In genomic region chr5:111071413-111071812, GRCh38 we compare ENCODE assay signal across 11 cellular contexts. TPM values are rescaled to one million over a fixed set of nuclear protein-coding genes. Genes with fewer than 3 reads are reported as not detected.
DNase-seq lines count a peak whose midpoint lies in the region; ATAC-seq, FAIRE-seq and TF ChIP-seq lines count a peak whose summit lies in the region.
"Had no signal": no experiment of that assay in that cellular context is flagged by ENCODE, and none has a peak within 500 bp of the region (broad histone marks: within the 10 kb centered on the region; RNA-seq: fewer than 3 reads in every experiment).

Gene TSLP (plus strand): TSS chr5:111071713. CDS start chr5:111071891, 178 bp downstream.

- H3K27ac ChIP-seq in keratinocyte (ENCODE audit: control insufficient read depth, insufficient read depth, low read length): no peak within 1 kb of the TSS
- H3K27ac ChIP-seq in stomach smooth muscle (ENCODE audit: low read length): no peak within 1 kb of the TSS
- no peak within 1 kb of the TSS for H3K27ac ChIP-seq in ovary

- H3K9me1 ChIP-seq in keratinocyte (ENCODE audit: control insufficient read depth, extremely low read depth, insufficient read depth, low read length): no peaks in the 10 kb centered on the region

- no peak for DNase-seq in activated naive CD4-positive, alpha-beta T cell treated with anti-CD3 and anti-CD28 coated beads, Interleukin-2, amount 50 U/mL, for 72 hours (ENCODE audit: low spot score in 2 of 2)
- DNase-seq in adipocyte (ENCODE audit: low read depth) (no peak), keratinocyte (ENCODE audit: low read depth, low spot score) (no peak), ovary (no peak), mesenteric fat pad (ENCODE audit: low spot score) (no peak)
- DNase-seq: NCI-H1105 treated with DMSO at 0.1 percent for 48 hours, spleen had no signal

- H3K4me1 ChIP-seq in adipocyte (ENCODE audit: control insufficient read depth, insufficient read depth, low read length): peaks cover 37% of the 10 kb centered on the region
- peaks cover 24% of the 10 kb centered on the region for H3K4me1 ChIP-seq in keratinocyte (ENCODE audit: control insufficient read depth, extremely low read depth, insufficient read depth, low read length)
- H3K4me1 ChIP-seq in stomach smooth muscle (ENCODE audit: control insufficient read depth, insufficient read depth, low read length): peaks cover 7% of the 10 kb centered on the region
- peaks cover 3% of the 10 kb centered on the region for H3K4me1 ChIP-seq in ovary (ENCODE audit: insufficient read depth)

- no peak within 1 kb of the TSS for H2AFZ ChIP-seq in keratinocyte (ENCODE audit: control insufficient read depth, low read length)

- H3K9ac ChIP-seq in adipocyte (ENCODE audit: low read length) (no peak within 1 kb of the TSS), keratinocyte (ENCODE audit: control insufficient read depth, extremely low read depth, insufficient read depth, low read length) (no peak within 1 kb of the TSS), stomach smooth muscle (ENCODE audit: low read length in 2 of 2) (peak within 1 kb of the TSS; percentile 56 to 86)

- no peaks in the 10 kb centered on the region for H3K9me3 Mint-ChIP-seq in activated naive CD4-positive, alpha-beta T cell treated with anti-CD3 and anti-CD28 coated beads, Interleukin-2, amount 50 U/mL, for 24 hours
- no peaks in the 10 kb centered on the region for H3K9me3 Mint-ChIP-seq in activated naive CD4-positive, alpha-beta T cell treated with anti-CD3 and anti-CD28 coated beads, Interleukin-2, amount 50 U/mL, for 72 hours

- no peak for TF ChIP-seq CTCF in keratinocyte (optimal IDR thresholded peaks at IDR 0.05 in 1 of 3, IDR thresholded peaks at IDR 0.05 in 1 of 3, conservative IDR thresholded peaks at IDR 0.05 in 1 of 3; ENCODE audit: extremely low read depth in 1 of 3, insufficient read depth in 2 of 3, low read length in 3 of 3)
- TF ChIP-seq CTCF in ovary (IDR thresholded peaks at IDR 0.05): no peak

- H3K4me1 Mint-ChIP-seq in activated naive CD4-positive, alpha-beta T cell treated with anti-CD3 and anti-CD28 coated beads, Interleukin-2, amount 50 U/mL, for 24 hours: peaks cover 40% of the 10 kb centered on the region

- no peak for TF ChIP-seq POLR2A in ovary (IDR thresholded peaks at IDR 0.05)

- no peak within 1 kb of the TSS for H3K27ac Mint-ChIP-seq in activated naive CD4-positive, alpha-beta T cell treated with anti-CD3 and anti-CD28 coated beads, Interleukin-2, amount 50 U/mL, for 24 hours
- H3K27ac Mint-ChIP-seq in activated naive CD4-positive, alpha-beta T cell treated with anti-CD3 and anti-CD28 coated beads, Interleukin-2, amount 50 U/mL, for 72 hours: no peak within 1 kb of the TSS

- WGBS in ovary, 3 donors: 87 to 89% (median 87%) methylated on average over 4 of the region's 4 CpGs

- no peak for TF ChIP-seq EP300 in ovary (IDR thresholded peaks at IDR 0.05)

- H3K79me2 ChIP-seq in keratinocyte (ENCODE audit: control insufficient read depth, insufficient read depth, low read length): no peaks in the 10 kb centered on the region

- H3K27me3 Mint-ChIP-seq in activated naive CD4-positive, alpha-beta T cell treated with anti-CD3 and anti-CD28 coated beads, Interleukin-2, amount 50 U/mL, for 24 hours: peaks cover 69% of the 10 kb centered on the region

- no peaks in the 10 kb centered on the region for H3K9me3 ChIP-seq in adipocyte (ENCODE audit: control insufficient read depth, low read length)
- H3K9me3 ChIP-seq in keratinocyte (ENCODE audit: control insufficient read depth, low read depth, low read length): no peaks in the 10 kb centered on the region
- no peaks in the 10 kb centered on the region for H3K9me3 ChIP-seq in stomach smooth muscle (ENCODE audit: control insufficient read depth in 2 of 2, low read length in 2 of 2)
- no peaks in the 10 kb centered on the region for H3K9me3 ChIP-seq in ovary
- H3K9me3 ChIP-seq: spleen had no signal

- FAIRE-seq in keratinocyte (lab: Jason Lieb, UNC): no peak

- H3K36me3 ChIP-seq in adipocyte (ENCODE audit: control insufficient read depth, insufficient read depth, low read length, severe bottlenecking) (no peaks in the 10 kb centered on the region), keratinocyte (ENCODE audit: control insufficient read depth in 2 of 2, extremely low read depth in 1 of 2, insufficient read depth in 2 of 2, low read length in 2 of 2) (no peaks in the 10 kb centered on the region), stomach smooth muscle (ENCODE audit: control insufficient read depth in 2 of 2, insufficient read depth in 2 of 2, low read length in 2 of 2) (peaks cover 0 to 2% of the 10 kb centered on the region in 2 donors), ovary (no peaks in the 10 kb centered on the region)
- H3K36me3 ChIP-seq: spleen had no signal

- H4K20me1 ChIP-seq in keratinocyte (ENCODE audit: control insufficient read depth, extremely low read depth, insufficient read depth, low read length): no peaks in the 10 kb centered on the region

- ATAC-seq in activated naive CD4-positive, alpha-beta T cell treated with anti-CD3 and anti-CD28 coated beads, Interleukin-2, amount 50 U/mL, for 72 hours: no peak
- no peak for ATAC-seq in HG03108 (IDR thresholded peaks at IDR 0.05; ENCODE audit: unreplicated experiment)

- H3K4me3 ChIP-seq in adipocyte (ENCODE audit: low read length): peak within 1 kb of the TSS; percentile 91
- no peak within 1 kb of the TSS for H3K4me3 ChIP-seq in keratinocyte (ENCODE audit: control insufficient read depth in 2 of 3, extremely low read depth in 1 of 3, insufficient read depth in 2 of 3, low read depth in 1 of 3, low read length in 3 of 3)
- H3K4me3 ChIP-seq in stomach smooth muscle (ENCODE audit: low read length in 2 of 2): peak within 1 kb of the TSS; percentile 70 to 91
- no peak within 1 kb of the TSS for H3K4me3 ChIP-seq in ovary

- peak within 1 kb of the TSS; percentile 82 for H3K4me2 ChIP-seq in keratinocyte (ENCODE audit: control insufficient read depth, extremely low read depth, insufficient read depth, low read depth, low read length)

- H3K27me3 ChIP-seq in adipocyte (replicated peaks; ENCODE audit: control insufficient read depth, insufficient read depth, low read length): no peaks in the 10 kb centered on the region
- H3K27me3 ChIP-seq in keratinocyte (ENCODE audit: control insufficient read depth, extremely low read depth, insufficient read depth, low read length): peaks cover 17% of the 10 kb centered on the region
- H3K27me3 ChIP-seq in stomach smooth muscle (ENCODE audit: control insufficient read depth in 1 of 2, insufficient read depth in 2 of 2, low read length in 2 of 2): peaks cover 2 to 7% of the 10 kb centered on the region in 2 donors
- no peaks in the 10 kb centered on the region for H3K27me3 ChIP-seq in ovary

- intact Hi-C loops in ovary (cut with DNase I): no loop called here

- peak within 1 kb of the TSS; percentile 95 for H3K4me3 Mint-ChIP-seq in activated naive CD4-positive, alpha-beta T cell treated with anti-CD3 and anti-CD28 coated beads, Interleukin-2, amount 50 U/mL, for 24 hours

- dilution Hi-C loops in keratinocyte (cut with MboI; ENCODE audit: extremely low pct_ligation_motif_present, low sequenced_read_pairs): no loop called here

- peaks cover 2% of the 10 kb centered on the region for H3K36me3 Mint-ChIP-seq in activated naive CD4-positive, alpha-beta T cell treated with anti-CD3 and anti-CD28 coated beads, Interleukin-2, amount 50 U/mL, for 24 hours
- peaks cover 7% of the 10 kb centered on the region in 2 donors for H3K36me3 Mint-ChIP-seq in activated naive CD4-positive, alpha-beta T cell treated with anti-CD3 and anti-CD28 coated beads, Interleukin-2, amount 50 U/mL, for 72 hours

RNA-seq across cellular contexts. Expression of gene TSLP, which starts in this region (rescaled TPM):
- total RNA-seq in activated naive CD4-positive, alpha-beta T cell treated with anti-CD3 and anti-CD28 coated beads, Interleukin-2, amount 50 U/mL, for 72 hours: under 1 TPM; 0.60 to 0.71 TPM
- polyA plus RNA-seq in keratinocyte (0.43 to 1.5 TPM (median 1.1 TPM) in 3 replicates), ovary (1 to 10 TPM in 1 of 2 donors, under 1 TPM in 1; 0.56 to 1.4 TPM)
- polyA plus RNA-seq in keratinocyte (2011; ENCODE audit: low read depth): 2.0 TPM
- polyA plus RNA-seq in keratinocyte (2011; cell fraction: cytosol; rRNA removed): 0.71 and 1.6 TPM in 2 replicates
- polyA plus RNA-seq in keratinocyte (2011; cell fraction: nucleus; rRNA removed): 0.89 and 1.1 TPM in 2 replicates
- 0.26 and 2.3 TPM in 2 replicates for polyA plus RNA-seq in keratinocyte (2012; ENCODE audit: low replicate concordance)
- polyA minus RNA-seq in keratinocyte: 0.38 to 0.99 TPM in 2 of 3 replicates, not detected in the other
- not detected for polyA minus RNA-seq in keratinocyte (2011; cell fraction: cytosol; rRNA and poly(A)+ RNA removed)
- polyA minus RNA-seq in keratinocyte (2011; cell fraction: nucleus; rRNA and poly(A)+ RNA removed): 0.21 and 0.39 TPM in 2 replicates
- total RNA-seq in ovary (under 1 TPM in 6 of 7 donors, not detected in 1; 0.12 to 0.57 (median 0.21) TPM), mesenteric fat pad (1.5 TPM)
- total RNA-seq: SK-MEL-5 had no signal

Comparison
In these comparisons a context has a peak if more than half of its experiments do, and no peak if none do; other contexts are left out.
1. H3K4me3 ChIP-seq: peak in adipocyte (single experiment) and stomach smooth muscle (2 of 2); none in keratinocyte (0 of 3) and ovary (single experiment).
2. H3K9ac ChIP-seq: peak in stomach smooth muscle (2 of 2); none in adipocyte (single experiment) and keratinocyte (single experiment).